ENCODE assay signal across 8 cellular contexts in genomic region chr9:127966416-127967150, GRCh38. TPM values are rescaled to one million over a fixed set of nuclear protein-coding genes. Genes with fewer than 3 reads are reported as not detected.
DNase-seq lines count a peak whose midpoint lies in the region; ATAC-seq and TF ChIP-seq lines count a peak whose summit lies in the region.

No MANE protein-coding gene starts in this region.

- CTCF ChIA-PET in MCF 10A (lab: Yijun Ruan, JAX) (interaction anchor here (0.6 to 5.1 kb wide), 3 partner anchors 12 to 24 kb away, joined by 3 to 26 read pairs (median 3); no protein-coding TSS in a partner anchor), mammary epithelial cell (lab: Charles Lee; ENCODE audit: low non-redundant PET) (no interaction called here)

- H3K27ac Mint-ChIP-seq in MCF 10A (ENCODE audit: low read depth, unreplicated experiment): peak overlapping the region; percentile 97
- H3K27ac Mint-ChIP-seq in activated naive CD8-positive, alpha-beta T cell treated with anti-CD3 and anti-CD28 coated beads, Interleukin-2, amount 10 ng/mL, durations not matched to agents 7 days and 5 days: peak overlapping the region; percentile 100
- peak overlapping the region; percentile 96 for H3K27ac Mint-ChIP-seq in type B pancreatic cell

- H3K27me3 Mint-ChIP-seq in MCF 10A (ENCODE audit: insufficient read depth, unreplicated experiment) (no peaks in the 10 kb centered on the region), type B pancreatic cell (no peaks in the 10 kb centered on the region)
- H3K27me3 Mint-ChIP-seq in activated naive CD8-positive, alpha-beta T cell treated with anti-CD3 and anti-CD28 coated beads, Interleukin-2, amount 10 ng/mL, durations not matched to agents 7 days and 5 days: no peaks in the 10 kb centered on the region

- H3K18ac ChIP-seq in mesenchymal stem cell (ENCODE audit: low read depth in 1 of 2, low read length in 2 of 2): peak overlapping the region; percentile 92 to 96

- peak overlapping the region in 1 of 2 experiments; percentile 89 for H3K14ac ChIP-seq in mesenchymal stem cell (ENCODE audit: low read length in 2 of 2)

- H3K4me3 ChIP-seq in mammary epithelial cell (replicated peaks in 1 of 3; ENCODE audit: insufficient read depth in 1 of 3, low read depth in 2 of 3, low read length in 3 of 3) (no peak overlapping the region), mesenchymal stem cell (ENCODE audit: insufficient read depth in 1 of 2, low read depth in 1 of 2, low read length in 2 of 2) (no peak overlapping the region)

- POLR2A ChIA-PET in MCF 10A (lab: Yijun Ruan, JAX): interaction anchor here (0.9 to 11.1 kb wide), 2 partner anchors 12 to 14 kb away, joined by 3 to 86 read pairs; partner anchors contain the start of gene EEIG1
- POLR2A ChIA-PET in activated naive CD8-positive, alpha-beta T cell treated with anti-CD3 and anti-CD28 coated beads, Interleukin-2, amount 10 ng/mL, durations not matched to agents 7 days and 5 days (lab: Charles Lee): interaction anchor here (0.6 to 18.2 kb wide), 7 partner anchors 9 to 148 kb away, joined by 3 to 389 read pairs (median 3); no protein-coding TSS in a partner anchor

- H2BK5ac ChIP-seq in mesenchymal stem cell (ENCODE audit: low read depth, low read length, poor library complexity, severe bottlenecking): no peak overlapping the region

- peak overlapping the region; percentile 89 for H2BK15ac ChIP-seq in mesenchymal stem cell (ENCODE audit: low read depth, poor library complexity, severe bottlenecking)

- H3K23ac ChIP-seq in mesenchymal stem cell (ENCODE audit: low read length in 2 of 2): no peak overlapping the region

- H4K8ac ChIP-seq in mesenchymal stem cell (ENCODE audit: low read length): no peak overlapping the region

- dilution Hi-C loops in mammary epithelial cell (cut with HindIII; ENCODE audit: low sequenced_read_pairs): no loop called here

- H3K4me2 ChIP-seq in mammary epithelial cell (ENCODE audit: insufficient read depth, low read depth, low read length) (no peak overlapping the region), mesenchymal stem cell (ENCODE audit: low read length, poor library complexity, severe bottlenecking) (no peak overlapping the region)

- in situ Hi-C loops in mammary epithelial cell (cut with MboI; ENCODE audit: low sequenced_read_pairs in 2 of 2): no loop called here

- WGBS in mammary epithelial cell (ENCODE audit: low coverage, missing lambda C conversion rate): 41% methylated on average over 3 of the region's 8 CpGs
- WGBS in mesenchymal stem cell: 80% methylated on average over 8 of the region's 8 CpGs

- H2BK120ac ChIP-seq in mesenchymal stem cell (ENCODE audit: low read depth, low read length): peak overlapping the region; percentile 11

- peaks cover 12% of the 10 kb centered on the region for H3K36me3 Mint-ChIP-seq in MCF 10A (ENCODE audit: insufficient read depth, unreplicated experiment)
- H3K36me3 Mint-ChIP-seq in activated naive CD8-positive, alpha-beta T cell treated with anti-CD3 and anti-CD28 coated beads, Interleukin-2, amount 10 ng/mL, durations not matched to agents 7 days and 5 days: peaks cover 22% of the 10 kb centered on the region
- H3K36me3 Mint-ChIP-seq in type B pancreatic cell: peaks cover 7% of the 10 kb centered on the region

- H3K4me1 ChIP-seq in mammary epithelial cell (ENCODE audit: insufficient read depth, low read length) (peaks cover 61% of the 10 kb centered on the region), mesenchymal stem cell (ENCODE audit: control insufficient read depth, insufficient read depth, low read depth, low read length) (peaks cover 60% of the 10 kb centered on the region)

- DNase-seq in MCF 10A (ENCODE audit: unreplicated experiment): peak; percentile 44
- no peak for DNase-seq in mammary epithelial cell
- no peak for DNase-seq in activated naive CD8-positive, alpha-beta T cell treated with anti-CD3 and anti-CD28 coated beads, Interleukin-2, amount 10 ng/mL, durations not matched to agents 7 days and 5 days
- DNase-seq in mesenchymal stem cell: no peak
- no peak for DNase-seq in type B pancreatic cell (ENCODE audit: extremely low spot score, unreplicated experiment)
- DNase-seq in stimulated activated CD4-positive, alpha-beta T cell treated with anti-CD3 and anti-CD28 coated beads, Interleukin-4, amount 100 ng/mL, for 1 hour: no peak
- no peak for DNase-seq in stimulated activated naive CD4-positive, alpha-beta T cell (lab: John Stamatoyannopoulos, UW)

- H2AFZ ChIP-seq in mammary epithelial cell (ENCODE audit: low read depth, low read length) (no peak overlapping the region), mesenchymal stem cell (ENCODE audit: low read depth, low read length) (no peak overlapping the region)

- no peak overlapping the region for H3K4me3 Mint-ChIP-seq in MCF 10A (ENCODE audit: unreplicated experiment)
- H3K4me3 Mint-ChIP-seq in activated naive CD8-positive, alpha-beta T cell treated with anti-CD3 and anti-CD28 coated beads, Interleukin-2, amount 10 ng/mL, durations not matched to agents 7 days and 5 days: peak overlapping the region; percentile 92
- no peak overlapping the region for H3K4me3 Mint-ChIP-seq in type B pancreatic cell

- intact Hi-C loops in MCF 10A (cut with micrococcal nuclease) (no loop called here), mammary epithelial cell (cut with micrococcal nuclease) (no loop called here)

- peak overlapping the region; percentile 85 to 93 for H2BK12ac ChIP-seq in mesenchymal stem cell (ENCODE audit: low read length in 2 of 2)

- H3K9me3 ChIP-seq in mammary epithelial cell (replicated peaks; ENCODE audit: insufficient read depth, low read length): no peaks in the 10 kb centered on the region
- H3K9me3 ChIP-seq in mesenchymal stem cell (ENCODE audit: control insufficient read depth, low read length): no peaks in the 10 kb centered on the region

- no peak overlapping the region for H3K9ac ChIP-seq in mammary epithelial cell (ENCODE audit: insufficient read depth, low read length)
- peak overlapping the region; percentile 81 for H3K9ac ChIP-seq in mesenchymal stem cell (ENCODE audit: low read length)

- H3K79me1 ChIP-seq in mesenchymal stem cell (replicated peaks; ENCODE audit: low read length, poor library complexity, severe bottlenecking): peaks cover 60% of the 10 kb centered on the region

- ATAC-seq in activated naive CD8-positive, alpha-beta T cell treated with anti-CD3 and anti-CD28 coated beads, Interleukin-2, amount 10 ng/mL, durations not matched to agents 7 days and 5 days (ENCODE audit: low read depth): no peak
- ATAC-seq in GM18520 (IDR thresholded peaks at IDR 0.05; ENCODE audit: unreplicated experiment): no peak

- H3K4ac ChIP-seq in mesenchymal stem cell (ENCODE audit: low read depth in 1 of 2, low read length in 2 of 2): peak overlapping the region; percentile 77 to 97

- H3K27ac ChIP-seq in mammary epithelial cell (ENCODE audit: insufficient read depth, low read depth, low read length) (no peak overlapping the region), mesenchymal stem cell (ENCODE audit: low read length, poor library complexity, severe bottlenecking) (no peak overlapping the region)

- H3K27me3 ChIP-seq in mammary epithelial cell (ENCODE audit: insufficient read depth, low read length): no peaks in the 10 kb centered on the region
- H3K27me3 ChIP-seq in mesenchymal stem cell (ENCODE audit: control insufficient read depth in 1 of 2, insufficient read depth in 1 of 2, low read length in 2 of 2): no peaks in the 10 kb centered on the region

- BruUV-seq in MCF 10A (replicated peaks; lab: Mats Ljungman, UMichigan): no TSS peak
- no TSS peak for BruUV-seq in mammary epithelial cell (replicated peaks; lab: Mats Ljungman, UMichigan)

- peak overlapping the region; percentile 91 for H4K91ac ChIP-seq in mesenchymal stem cell (ENCODE audit: low read length)

- H3K4me1 Mint-ChIP-seq in MCF 10A (ENCODE audit: insufficient read depth, unreplicated experiment): peaks cover 64% of the 10 kb centered on the region
- peaks cover 89% of the 10 kb centered on the region for H3K4me1 Mint-ChIP-seq in activated naive CD8-positive, alpha-beta T cell treated with anti-CD3 and anti-CD28 coated beads, Interleukin-2, amount 10 ng/mL, durations not matched to agents 7 days and 5 days
- H3K4me1 Mint-ChIP-seq in type B pancreatic cell (ENCODE audit: unreplicated experiment): peaks cover 62% of the 10 kb centered on the region

- no peaks in the 10 kb centered on the region for H4K20me1 ChIP-seq in mammary epithelial cell (ENCODE audit: insufficient read depth, low read length)

- TF ChIP-seq CTCF in MCF 10A (IDR thresholded peaks at IDR 0.05; ENCODE audit: unreplicated experiment): no peak
- TF ChIP-seq CTCF in mammary epithelial cell (conservative IDR thresholded peaks at IDR 0.05 in 1 of 2, IDR thresholded peaks at IDR 0.05 in 1 of 2; ENCODE audit: extremely low read depth in 1 of 2, insufficient read depth in 1 of 2, low read depth in 1 of 2, low read length in 2 of 2): no peak
- no peak for TF ChIP-seq CTCF in type B pancreatic cell (conservative IDR thresholded peaks at IDR 0.05)

- H3K36me3 ChIP-seq in mammary epithelial cell (ENCODE audit: insufficient read depth, low read length) (no peaks in the 10 kb centered on the region), mesenchymal stem cell (ENCODE audit: control insufficient read depth in 1 of 2, insufficient read depth in 2 of 2, low read depth in 1 of 2, low read length in 2 of 2) (peaks cover 0 to 13% of the 10 kb centered on the region in 2 experiments)

- no peaks in the 10 kb centered on the region for H3K9me3 Mint-ChIP-seq in MCF 10A (ENCODE audit: unreplicated experiment)
- H3K9me3 Mint-ChIP-seq in activated naive CD8-positive, alpha-beta T cell treated with anti-CD3 and anti-CD28 coated beads, Interleukin-2, amount 10 ng/mL, durations not matched to agents 7 days and 5 days: no peaks in the 10 kb centered on the region
- no peaks in the 10 kb centered on the region for H3K9me3 Mint-ChIP-seq in type B pancreatic cell

- no peak overlapping the region for H2AK5ac ChIP-seq in mesenchymal stem cell (ENCODE audit: low read length, severe bottlenecking)

- peaks cover 66% of the 10 kb centered on the region for H3K79me2 ChIP-seq in mammary epithelial cell (ENCODE audit: insufficient read depth, low read length)

RNA-seq across cellular contexts. Expression of gene EEIG1, which starts 14.2 kb away (rescaled TPM):
- 17.5 and 23.9 TPM in 2 replicates for total RNA-seq in MCF 10A (2022)
- total RNA-seq in mammary epithelial cell: 10 to 100 TPM; 23.0 to 29.3 TPM
- 17.1 TPM for polyA plus RNA-seq in mammary epithelial cell
- 11.3 TPM for polyA minus RNA-seq in mammary epithelial cell
- total RNA-seq in activated naive CD8-positive, alpha-beta T cell treated with anti-CD3 and anti-CD28 coated beads, Interleukin-2, amount 10 ng/mL, durations not matched to agents 7 days and 5 days: 100 to 1,000 TPM; 329 to 366 TPM
- 44.3 TPM for polyA plus RNA-seq in mesenchymal stem cell (2013, experiment 1 of 2)
- polyA plus RNA-seq in mesenchymal stem cell (2013, experiment 2 of 2): 42.9 TPM
- 61.1 and 74.8 TPM in 2 replicates for total RNA-seq in type B pancreatic cell (ENCODE audit: low replicate concordance)

RNA-seq across cellular contexts. Expression of gene DPM2, which starts 28.9 kb away (rescaled TPM):
- total RNA-seq in MCF 10A (2022) (41.5 and 41.8 TPM in 2 replicates), mammary epithelial cell (10 to 100 TPM; 10.0 to 48.7 TPM), type B pancreatic cell (ENCODE audit: low replicate concordance) (41.6 and 56.3 TPM in 2 replicates)
- polyA plus RNA-seq in mammary epithelial cell: 45.2 TPM
- 74.8 TPM for polyA minus RNA-seq in mammary epithelial cell
- total RNA-seq in activated naive CD8-positive, alpha-beta T cell treated with anti-CD3 and anti-CD28 coated beads, Interleukin-2, amount 10 ng/mL, durations not matched to agents 7 days and 5 days: 10 to 100 TPM; 49.2 to 54.2 TPM
- 29.7 TPM for polyA plus RNA-seq in mesenchymal stem cell (2013, experiment 1 of 2)
- 30.1 TPM for polyA plus RNA-seq in mesenchymal stem cell (2013, experiment 2 of 2)

RNA-seq across cellular contexts. Expression of gene PIP5KL1, which starts 36.0 kb away (rescaled TPM):
- 4.0 and 5.7 TPM in 2 replicates for total RNA-seq in MCF 10A (2022)
- total RNA-seq in mammary epithelial cell: 10 to 100 TPM in 1 of 2 donors, 1 to 10 TPM in 1; 6.7 to 11.8 TPM
- polyA plus RNA-seq in mammary epithelial cell: 4.4 TPM
- polyA minus RNA-seq in mammary epithelial cell: 0.41 TPM
- 1 to 10 TPM; 1.5 to 1.9 TPM for total RNA-seq in activated naive CD8-positive, alpha-beta T cell treated with anti-CD3 and anti-CD28 coated beads, Interleukin-2, amount 10 ng/mL, durations not matched to agents 7 days and 5 days
- 2.0 TPM for polyA plus RNA-seq in mesenchymal stem cell (2013, experiment 1 of 2)
- polyA plus RNA-seq in mesenchymal stem cell (2013, experiment 2 of 2): 1.8 TPM
- 5.8 and 9.4 TPM in 2 replicates for total RNA-seq in type B pancreatic cell (ENCODE audit: low replicate concordance)

RNA-seq across cellular contexts. Expression of gene ST6GALNAC4, which starts 49.7 kb away (rescaled TPM):
- total RNA-seq in MCF 10A (2022) (36.3 and 39.5 TPM in 2 replicates), mammary epithelial cell (10 to 100 TPM; 14.3 to 19.6 TPM), type B pancreatic cell (ENCODE audit: low replicate concordance) (11.9 and 17.5 TPM in 2 replicates)
- 21.9 TPM for polyA plus RNA-seq in mammary epithelial cell
- polyA minus RNA-seq in mammary epithelial cell: 50.2 TPM
- total RNA-seq in activated naive CD8-positive, alpha-beta T cell treated with anti-CD3 and anti-CD28 coated beads, Interleukin-2, amount 10 ng/mL, durations not matched to agents 7 days and 5 days: 10 to 100 TPM; 51.1 to 59.5 TPM
- polyA plus RNA-seq in mesenchymal stem cell (2013, experiment 1 of 2): 32.1 TPM
- 29.4 TPM for polyA plus RNA-seq in mesenchymal stem cell (2013, experiment 2 of 2)
